In genomic region chr4:82890602-82890912, GRCh38 we compare ENCODE assay signal across 8 cellular contexts. TPM values are rescaled to one million over a fixed set of nuclear protein-coding genes. Genes with fewer than 3 reads are reported as not detected.
DNase-seq lines count a peak whose midpoint lies in the region; ATAC-seq and TF ChIP-seq lines count a peak whose summit lies in the region.

No MANE protein-coding gene starts in this region.

- H3K4me1 ChIP-seq in ES-I3 (ENCODE audit: insufficient read depth, low read length) (no peaks in the 10 kb centered on the region), HUES48 (ENCODE audit: control insufficient read depth, insufficient read depth, low read length) (peaks cover 10% of the 10 kb centered on the region), body of pancreas (peaks cover 35% of the 10 kb centered on the region), mesenchymal stem cell (ENCODE audit: control insufficient read depth, insufficient read depth, low read depth, low read length) (peaks cover 1% of the 10 kb centered on the region), uterus (no peaks in the 10 kb centered on the region)

- DNase-seq in body of pancreas, result no peak
- no peak for DNase-seq in mesenchymal stem cell
- DNase-seq in uterus, result no peak
- no peak for DNase-seq in stimulated activated CD4-positive, alpha-beta T cell treated with anti-CD3 and anti-CD28 coated beads, Interleukin-1b, Interleukin-23, amount 100 ng/mL, for 48 hours

- H3K27ac ChIP-seq in HUES48 (ENCODE audit: low read depth, low read length) (peak overlapping the region; percentile 96), body of pancreas (peak overlapping the region; percentile 96 to 99 (median 98)), mesenchymal stem cell (ENCODE audit: low read length, poor library complexity, severe bottlenecking) (peak overlapping the region; percentile 91), uterus (peak overlapping the region; percentile 94 to 98)

- TF ChIP-seq CTCF in body of pancreas (IDR thresholded peaks at IDR 0.05), result no peak
- peak in 1 of 4 experiments; percentile 8 for TF ChIP-seq CTCF in uterus (IDR thresholded peaks at IDR 0.05)

- TF ChIP-seq POLR2A in body of pancreas (IDR thresholded peaks at IDR 0.05), result no peak
- no peak for TF ChIP-seq POLR2A in uterus (IDR thresholded peaks at IDR 0.05)

- peak overlapping the region; percentile 65 for H2BK120ac ChIP-seq in mesenchymal stem cell (ENCODE audit: low read depth, low read length)

- H3K4me3 ChIP-seq in HUES48 (ENCODE audit: low read depth, low read length), result peak overlapping the region; percentile 93
- H3K4me3 ChIP-seq in body of pancreas, result peak overlapping the region; percentile 58 to 75
- H3K4me3 ChIP-seq in mesenchymal stem cell (ENCODE audit: insufficient read depth in 1 of 2, low read depth in 1 of 2, low read length in 2 of 2), result peak overlapping the region; percentile 78 to 94
- H3K4me3 ChIP-seq in uterus, result peak overlapping the region; percentile 91 to 94

- peak overlapping the region in 1 of 2 experiments; percentile 89 for H3K14ac ChIP-seq in mesenchymal stem cell (ENCODE audit: low read length in 2 of 2)

- ATAC-seq in body of pancreas, result no peak
- no peak for ATAC-seq in HG03342 (IDR thresholded peaks at IDR 0.05; ENCODE audit: unreplicated experiment)
- no peak for ATAC-seq in GM19023 (IDR thresholded peaks at IDR 0.05; ENCODE audit: unreplicated experiment)

- H3K27me3 ChIP-seq in HUES48 (ENCODE audit: control insufficient read depth, insufficient read depth, low read length), result no peaks in the 10 kb centered on the region
- H3K27me3 ChIP-seq in body of pancreas, result no peaks in the 10 kb centered on the region
- no peaks in the 10 kb centered on the region for H3K27me3 ChIP-seq in mesenchymal stem cell (ENCODE audit: control insufficient read depth in 1 of 2, insufficient read depth in 1 of 2, low read length in 2 of 2)
- H3K27me3 ChIP-seq in uterus, result no peaks in the 10 kb centered on the region

- no peak overlapping the region for H2BK12ac ChIP-seq in mesenchymal stem cell (ENCODE audit: low read length in 2 of 2)

- peak overlapping the region; percentile 97 for H2AK5ac ChIP-seq in mesenchymal stem cell (ENCODE audit: low read length, severe bottlenecking)

- peak overlapping the region; percentile 76 for H4K8ac ChIP-seq in mesenchymal stem cell (ENCODE audit: low read length)

- 0% methylated on average over 4 to 14 of the region's 14 CpGs for WGBS in body of pancreas, 2 donors
- under 1% methylated on average over 14 of the region's 14 CpGs for WGBS in mesenchymal stem cell

- H3K9ac ChIP-seq in ES-I3 (ENCODE audit: low read depth, low read length) (peak overlapping the region; percentile 94), HUES48 (ENCODE audit: low read depth, low read length) (peak overlapping the region; percentile 97), mesenchymal stem cell (ENCODE audit: low read length) (peak overlapping the region; percentile 100)

- H3K79me1 ChIP-seq in mesenchymal stem cell (replicated peaks; ENCODE audit: low read length, poor library complexity, severe bottlenecking), result peaks cover 5% of the 10 kb centered on the region

- no peak overlapping the region for H2AFZ ChIP-seq in mesenchymal stem cell (ENCODE audit: low read depth, low read length)

- H3K18ac ChIP-seq in mesenchymal stem cell (ENCODE audit: low read depth in 1 of 2, low read length in 2 of 2), result peak overlapping the region; percentile 85 to 97

- H3K4me2 ChIP-seq in mesenchymal stem cell (ENCODE audit: low read length, poor library complexity, severe bottlenecking), result no peak overlapping the region

- H3K4ac ChIP-seq in mesenchymal stem cell (ENCODE audit: low read depth in 1 of 2, low read length in 2 of 2), result peak overlapping the region; percentile 99 to 100

- H3K9me3 ChIP-seq in ES-I3 (ENCODE audit: control insufficient read depth, insufficient read depth, low read length), result no peaks in the 10 kb centered on the region
- no peaks in the 10 kb centered on the region for H3K9me3 ChIP-seq in HUES48 (ENCODE audit: control insufficient read depth, insufficient read depth, low read length)
- H3K9me3 ChIP-seq in body of pancreas, result no peaks in the 10 kb centered on the region
- H3K9me3 ChIP-seq in mesenchymal stem cell (ENCODE audit: control insufficient read depth, low read length), result no peaks in the 10 kb centered on the region
- H3K9me3 ChIP-seq in uterus, result peaks cover 0 to 3% of the 10 kb centered on the region in 2 donors

- peak overlapping the region; percentile 81 for H4K91ac ChIP-seq in mesenchymal stem cell (ENCODE audit: low read length)

- peak overlapping the region; percentile 84 for H2BK5ac ChIP-seq in mesenchymal stem cell (ENCODE audit: low read depth, low read length, poor library complexity, severe bottlenecking)

- peak overlapping the region; percentile 91 for H2BK15ac ChIP-seq in mesenchymal stem cell (ENCODE audit: low read depth, poor library complexity, severe bottlenecking)

- intact Hi-C loops in body of pancreas (cut with DNase I), result no loop called here
- intact Hi-C loops in uterus (cut with DNase I; ENCODE audit: low total_unique reads), result no loop called here

- peak overlapping the region in 1 of 2 experiments; percentile 23 for H3K23ac ChIP-seq in mesenchymal stem cell (ENCODE audit: low read length in 2 of 2)

- H3K36me3 ChIP-seq in ES-I3 (ENCODE audit: insufficient read depth, low read length) (peaks cover 10% of the 10 kb centered on the region; the same call in 1 of the 2 replicates), HUES48 (ENCODE audit: control insufficient read depth, insufficient read depth, low read length) (peaks cover 29% of the 10 kb centered on the region), body of pancreas (replicated peaks in 1 of 2; ENCODE audit: insufficient read depth in 1 of 2, low read depth in 2 of 2) (peaks cover 0 to 5% of the 10 kb centered on the region in 2 donors), mesenchymal stem cell (ENCODE audit: control insufficient read depth in 1 of 2, insufficient read depth in 2 of 2, low read depth in 1 of 2, low read length in 2 of 2) (peaks cover 9 to 26% of the 10 kb centered on the region in 2 experiments), uterus (no peaks in the 10 kb centered on the region)

RNA-seq across cellular contexts. Expression of gene SEC31A, which starts 0.4 kb away (rescaled TPM):
- total RNA-seq in body of pancreas, result 100 to 1,000 TPM; 215 to 245 TPM
- 381 TPM for polyA plus RNA-seq in mesenchymal stem cell (2013, experiment 1 of 2)
- 357 TPM for polyA plus RNA-seq in mesenchymal stem cell (2013, experiment 2 of 2)
- total RNA-seq in uterus, result 100 to 1,000 TPM; 117 to 458 (median 253) TPM

RNA-seq across cellular contexts. Expression of gene THAP9, which starts 10.0 kb away (rescaled TPM):
- 1 to 10 TPM in 1 of 2 donors, under 1 TPM in 1; 0.33 to 3.9 TPM for total RNA-seq in body of pancreas
- 1.2 TPM for polyA plus RNA-seq in mesenchymal stem cell (2013, experiment 1 of 2)
- 1.8 TPM for polyA plus RNA-seq in mesenchymal stem cell (2013, experiment 2 of 2)
- 10 to 100 TPM in 1 of 4 donors, 1 to 10 TPM in 3; 2.3 to 26.9 (median 6.5) TPM for total RNA-seq in uterus
